Comparison of ENCODE assay signal across 1 cellular context in the genomic region with DNA sequence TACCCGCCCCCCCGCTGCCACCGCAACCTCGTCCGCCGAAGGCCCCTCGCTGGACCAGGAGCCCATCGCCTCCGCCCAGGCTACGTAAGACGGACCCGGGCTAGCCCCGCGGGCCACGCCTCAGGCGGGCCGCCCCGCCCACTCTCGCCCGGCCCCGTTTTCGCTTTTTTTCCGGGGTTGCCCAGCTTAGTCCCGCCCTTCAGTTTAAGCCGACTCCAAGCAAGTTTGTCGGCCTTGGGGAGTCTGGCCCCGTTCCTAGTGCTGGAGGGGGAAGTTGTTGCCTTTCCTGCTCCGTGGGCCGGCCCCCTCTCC.
TF ChIP-seq lines count a peak whose summit lies in the region.

No MANE protein-coding gene starts in this region.

TF ChIP-seq in HepG2, 621 proteins besides CTCF, POLR2A, EP300 and RAD21 (continues in another document):
- TF ChIP-seq ERF (CRISPR knock-in tag; IDR thresholded peaks at IDR 0.05) (0 out of 2 replicates have a peak, but pooled peaks have one; percentile 13), ARID2 (CRISPR knock-in tag; IDR thresholded peaks at IDR 0.05; ENCODE audit: borderline replicate concordance) (no peak), NPAS2 (CRISPR knock-in tag; IDR thresholded peaks at IDR 0.05; ENCODE audit: borderline replicate concordance) (no peak), ZSCAN30 (CRISPR knock-in tag; IDR thresholded peaks at IDR 0.05) (no peak), KMT2A (CRISPR knock-in tag; IDR thresholded peaks at IDR 0.05) (no peak), ZBTB21 (CRISPR knock-in tag; IDR thresholded peaks at IDR 0.05) (no peak), MATR3 (CRISPR knock-in tag; IDR thresholded peaks at IDR 0.05) (no peak), ETV6 (CRISPR knock-in tag; conservative IDR thresholded peaks at IDR 0.05) (no peak), BCL6 (CRISPR knock-in tag; IDR thresholded peaks at IDR 0.05) (no peak), NCOA2 (CRISPR knock-in tag; IDR thresholded peaks at IDR 0.05) (no peak), ATRX (CRISPR knock-in tag; IDR thresholded peaks at IDR 0.05; ENCODE audit: borderline replicate concordance) (no peak), ZBTB42 (CRISPR knock-in tag; IDR thresholded peaks at IDR 0.05) (no peak), ZNF720 (CRISPR knock-in tag; IDR thresholded peaks at IDR 0.05) (no peak), CREM (IDR thresholded peaks at IDR 0.05) (0 out of 2 replicates have a peak, but pooled peaks have one; percentile 19), CREM (CRISPR knock-in tag; IDR thresholded peaks at IDR 0.05) (no peak), PAX8 (CRISPR knock-in tag; IDR thresholded peaks at IDR 0.05; ENCODE audit: borderline replicate concordance) (no peak), RNF2 (conservative IDR thresholded peaks at IDR 0.05; ENCODE audit: low read depth) (no peak), TBP (CRISPR knock-in tag; IDR thresholded peaks at IDR 0.05) (no peak), CBX5 (CRISPR knock-in tag; IDR thresholded peaks at IDR 0.05; ENCODE audit: borderline replicate concordance) (no peak), GABPA (IDR thresholded peaks at IDR 0.05; ENCODE audit: low read depth, low read length) (no peak), GABPA (CRISPR knock-in tag; IDR thresholded peaks at IDR 0.05; ENCODE audit: low read depth) (no peak), ZFYVE20 (CRISPR knock-in tag; IDR thresholded peaks at IDR 0.05; ENCODE audit: borderline replicate concordance, low read depth) (no peak), TCF7L2 (IDR thresholded peaks at IDR 0.05; ENCODE audit: low read depth, low read length) (no peak), ZNF354B (CRISPR knock-in tag; IDR thresholded peaks at IDR 0.05) (no peak), KLF16 (CRISPR knock-in tag; IDR thresholded peaks at IDR 0.05) (no peak), FOXJ3 (CRISPR knock-in tag; IDR thresholded peaks at IDR 0.05; ENCODE audit: borderline replicate concordance) (no peak), SP1 (IDR thresholded peaks at IDR 0.05) (no peak), SP1 (CRISPR knock-in tag; IDR thresholded peaks at IDR 0.05) (peak; percentile 62), GLI4 (CRISPR knock-in tag; IDR thresholded peaks at IDR 0.05; ENCODE audit: borderline replicate concordance) (no peak), ZNF160 (CRISPR knock-in tag; IDR thresholded peaks at IDR 0.05) (0 out of 2 replicates have a peak, but pooled peaks have one; percentile 45), CENPX (CRISPR knock-in tag; IDR thresholded peaks at IDR 0.05) (no peak), TRIM24 (CRISPR knock-in tag; IDR thresholded peaks at IDR 0.05) (no peak), ZNF225 (CRISPR knock-in tag; IDR thresholded peaks at IDR 0.05) (no peak), SMARCE1 (IDR thresholded peaks at IDR 0.05; ENCODE audit: borderline replicate concordance) (no peak), ZNF678 (CRISPR knock-in tag; IDR thresholded peaks at IDR 0.05) (no peak), FOSL1 (CRISPR knock-in tag; IDR thresholded peaks at IDR 0.05; ENCODE audit: borderline replicate concordance) (no peak), ZNF616 (CRISPR knock-in tag; IDR thresholded peaks at IDR 0.05; ENCODE audit: low read depth) (no peak), HNF4G (IDR thresholded peaks at IDR 0.05; ENCODE audit: borderline replicate concordance, low read depth, low read length) (no peak), HNF4G (CRISPR knock-in tag; IDR thresholded peaks at IDR 0.05; ENCODE audit: borderline replicate concordance, low read depth) (no peak), NONO (IDR thresholded peaks at IDR 0.05) (no peak), NONO (CRISPR knock-in tag; conservative IDR thresholded peaks at IDR 0.05) (no peak), ZNF484 (CRISPR knock-in tag; IDR thresholded peaks at IDR 0.05; ENCODE audit: borderline replicate concordance, low read depth) (no peak), MAF1 (CRISPR knock-in tag; IDR thresholded peaks at IDR 0.05; ENCODE audit: borderline replicate concordance) (no peak), ZNF501 (CRISPR knock-in tag; IDR thresholded peaks at IDR 0.05) (peak; percentile 25; the same call in 1 of the 2 replicates), MBD4 (IDR thresholded peaks at IDR 0.05; ENCODE audit: borderline replicate concordance, low read length) (no peak)
- TF ChIP-seq, protein P1, sequence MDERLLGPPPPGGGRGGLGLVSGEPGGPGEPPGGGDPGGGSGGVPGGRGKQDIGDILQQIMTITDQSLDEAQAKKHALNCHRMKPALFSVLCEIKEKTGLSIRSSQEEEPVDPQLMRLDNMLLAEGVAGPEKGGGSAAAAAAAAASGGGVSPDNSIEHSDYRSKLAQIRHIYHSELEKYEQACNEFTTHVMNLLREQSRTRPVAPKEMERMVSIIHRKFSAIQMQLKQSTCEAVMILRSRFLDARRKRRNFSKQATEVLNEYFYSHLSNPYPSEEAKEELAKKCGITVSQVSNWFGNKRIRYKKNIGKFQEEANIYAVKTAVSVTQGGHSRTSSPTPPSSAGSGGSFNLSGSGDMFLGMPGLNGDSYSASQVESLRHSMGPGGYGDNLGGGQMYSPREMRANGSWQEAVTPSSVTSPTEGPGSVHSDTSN (CRISPR knock-in tag; IDR thresholded peaks at IDR 0.05) = no peak
- TF ChIP-seq, protein P2, sequence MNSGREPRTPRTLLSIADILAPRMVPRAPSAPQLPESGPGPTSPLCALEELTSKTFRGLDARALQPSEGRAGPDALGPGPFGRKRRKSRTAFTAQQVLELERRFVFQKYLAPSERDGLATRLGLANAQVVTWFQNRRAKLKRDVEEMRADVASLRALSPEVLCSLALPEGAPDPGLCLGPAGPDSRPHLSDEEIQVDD (CRISPR knock-in tag; IDR thresholded peaks at IDR 0.05; ENCODE audit: borderline replicate concordance) = no peak
- TF ChIP-seq, protein P3, sequence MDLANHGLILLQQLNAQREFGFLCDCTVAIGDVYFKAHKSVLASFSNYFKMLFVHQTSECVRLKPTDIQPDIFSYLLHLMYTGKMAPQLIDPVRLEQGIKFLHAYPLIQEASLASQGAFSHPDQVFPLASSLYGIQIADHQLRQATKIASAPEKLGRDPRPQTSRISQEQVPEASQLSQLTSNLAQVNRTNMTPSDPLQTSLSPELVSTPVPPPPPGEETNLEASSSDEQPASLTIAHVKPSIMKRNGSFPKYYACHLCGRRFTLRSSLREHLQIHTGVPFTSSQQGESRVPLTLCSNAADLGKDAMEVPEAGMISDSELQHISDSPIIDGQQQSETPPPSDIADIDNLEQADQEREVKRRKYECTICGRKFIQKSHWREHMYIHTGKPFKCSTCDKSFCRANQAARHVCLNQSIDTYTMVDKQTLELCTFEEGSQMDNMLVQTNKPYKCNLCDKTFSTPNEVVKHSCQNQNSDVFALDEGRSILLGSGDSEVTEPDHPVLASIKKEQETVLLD (CRISPR knock-in tag; IDR thresholded peaks at IDR 0.05; ENCODE audit: low read depth) = 0 out of 2 replicates have a peak, but pooled peaks have one; percentile 27
- TF ChIP-seq, protein P4, sequence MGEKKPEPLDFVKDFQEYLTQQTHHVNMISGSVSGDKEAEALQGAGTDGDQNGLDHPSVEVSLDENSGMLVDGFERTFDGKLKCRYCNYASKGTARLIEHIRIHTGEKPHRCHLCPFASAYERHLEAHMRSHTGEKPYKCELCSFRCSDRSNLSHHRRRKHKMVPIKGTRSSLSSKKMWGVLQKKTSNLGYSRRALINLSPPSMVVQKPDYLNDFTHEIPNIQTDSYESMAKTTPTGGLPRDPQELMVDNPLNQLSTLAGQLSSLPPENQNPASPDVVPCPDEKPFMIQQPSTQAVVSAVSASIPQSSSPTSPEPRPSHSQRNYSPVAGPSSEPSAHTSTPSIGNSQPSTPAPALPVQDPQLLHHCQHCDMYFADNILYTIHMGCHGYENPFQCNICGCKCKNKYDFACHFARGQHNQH (CRISPR knock-in tag; IDR thresholded peaks at IDR 0.05) = no peak
- TF ChIP-seq, protein P5, sequence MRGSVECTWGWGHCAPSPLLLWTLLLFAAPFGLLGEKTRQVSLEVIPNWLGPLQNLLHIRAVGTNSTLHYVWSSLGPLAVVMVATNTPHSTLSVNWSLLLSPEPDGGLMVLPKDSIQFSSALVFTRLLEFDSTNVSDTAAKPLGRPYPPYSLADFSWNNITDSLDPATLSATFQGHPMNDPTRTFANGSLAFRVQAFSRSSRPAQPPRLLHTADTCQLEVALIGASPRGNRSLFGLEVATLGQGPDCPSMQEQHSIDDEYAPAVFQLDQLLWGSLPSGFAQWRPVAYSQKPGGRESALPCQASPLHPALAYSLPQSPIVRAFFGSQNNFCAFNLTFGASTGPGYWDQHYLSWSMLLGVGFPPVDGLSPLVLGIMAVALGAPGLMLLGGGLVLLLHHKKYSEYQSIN (CRISPR knock-in tag; IDR thresholded peaks at IDR 0.05; ENCODE audit: borderline replicate concordance) = no peak
- TF ChIP-seq, protein P6, sequence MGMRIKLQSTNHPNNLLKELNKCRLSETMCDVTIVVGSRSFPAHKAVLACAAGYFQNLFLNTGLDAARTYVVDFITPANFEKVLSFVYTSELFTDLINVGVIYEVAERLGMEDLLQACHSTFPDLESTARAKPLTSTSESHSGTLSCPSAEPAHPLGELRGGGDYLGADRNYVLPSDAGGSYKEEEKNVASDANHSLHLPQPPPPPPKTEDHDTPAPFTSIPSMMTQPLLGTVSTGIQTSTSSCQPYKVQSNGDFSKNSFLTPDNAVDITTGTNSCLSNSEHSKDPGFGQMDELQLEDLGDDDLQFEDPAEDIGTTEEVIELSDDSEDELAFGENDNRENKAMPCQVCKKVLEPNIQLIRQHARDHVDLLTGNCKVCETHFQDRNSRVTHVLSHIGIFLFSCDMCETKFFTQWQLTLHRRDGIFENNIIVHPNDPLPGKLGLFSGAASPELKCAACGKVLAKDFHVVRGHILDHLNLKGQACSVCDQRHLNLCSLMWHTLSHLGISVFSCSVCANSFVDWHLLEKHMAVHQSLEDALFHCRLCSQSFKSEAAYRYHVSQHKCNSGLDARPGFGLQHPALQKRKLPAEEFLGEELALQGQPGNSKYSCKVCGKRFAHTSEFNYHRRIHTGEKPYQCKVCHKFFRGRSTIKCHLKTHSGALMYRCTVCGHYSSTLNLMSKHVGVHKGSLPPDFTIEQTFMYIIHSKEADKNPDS (CRISPR knock-in tag; IDR thresholded peaks at IDR 0.05) = no peak
- TF ChIP-seq, protein P7, sequence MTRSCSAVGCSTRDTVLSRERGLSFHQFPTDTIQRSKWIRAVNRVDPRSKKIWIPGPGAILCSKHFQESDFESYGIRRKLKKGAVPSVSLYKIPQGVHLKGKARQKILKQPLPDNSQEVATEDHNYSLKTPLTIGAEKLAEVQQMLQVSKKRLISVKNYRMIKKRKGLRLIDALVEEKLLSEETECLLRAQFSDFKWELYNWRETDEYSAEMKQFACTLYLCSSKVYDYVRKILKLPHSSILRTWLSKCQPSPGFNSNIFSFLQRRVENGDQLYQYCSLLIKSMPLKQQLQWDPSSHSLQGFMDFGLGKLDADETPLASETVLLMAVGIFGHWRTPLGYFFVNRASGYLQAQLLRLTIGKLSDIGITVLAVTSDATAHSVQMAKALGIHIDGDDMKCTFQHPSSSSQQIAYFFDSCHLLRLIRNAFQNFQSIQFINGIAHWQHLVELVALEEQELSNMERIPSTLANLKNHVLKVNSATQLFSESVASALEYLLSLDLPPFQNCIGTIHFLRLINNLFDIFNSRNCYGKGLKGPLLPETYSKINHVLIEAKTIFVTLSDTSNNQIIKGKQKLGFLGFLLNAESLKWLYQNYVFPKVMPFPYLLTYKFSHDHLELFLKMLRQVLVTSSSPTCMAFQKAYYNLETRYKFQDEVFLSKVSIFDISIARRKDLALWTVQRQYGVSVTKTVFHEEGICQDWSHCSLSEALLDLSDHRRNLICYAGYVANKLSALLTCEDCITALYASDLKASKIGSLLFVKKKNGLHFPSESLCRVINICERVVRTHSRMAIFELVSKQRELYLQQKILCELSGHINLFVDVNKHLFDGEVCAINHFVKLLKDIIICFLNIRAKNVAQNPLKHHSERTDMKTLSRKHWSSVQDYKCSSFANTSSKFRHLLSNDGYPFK (CRISPR knock-in tag; IDR thresholded peaks at IDR 0.05; ENCODE audit: borderline replicate concordance) = 0 out of 2 replicates have a peak, but pooled peaks have one; percentile 21
- TF ChIP-seq, protein P8, sequence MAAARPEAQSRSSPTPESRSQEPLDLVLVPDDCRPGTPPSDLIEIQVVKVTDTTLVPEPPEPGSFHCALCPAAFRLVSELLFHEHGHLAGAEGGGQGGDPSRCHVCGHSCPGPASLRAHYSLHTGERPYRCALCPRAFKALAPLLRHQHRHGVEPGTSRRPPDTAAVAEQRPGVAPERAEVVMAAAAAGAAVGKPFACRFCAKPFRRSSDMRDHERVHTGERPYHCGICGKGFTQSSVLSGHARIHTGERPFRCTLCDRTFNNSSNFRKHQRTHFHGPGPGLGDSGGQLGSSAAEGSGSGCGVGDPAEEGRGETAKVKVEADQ (CRISPR knock-in tag; IDR thresholded peaks at IDR 0.05; ENCODE audit: borderline replicate concordance) = no peak
- TF ChIP-seq, protein P9, sequence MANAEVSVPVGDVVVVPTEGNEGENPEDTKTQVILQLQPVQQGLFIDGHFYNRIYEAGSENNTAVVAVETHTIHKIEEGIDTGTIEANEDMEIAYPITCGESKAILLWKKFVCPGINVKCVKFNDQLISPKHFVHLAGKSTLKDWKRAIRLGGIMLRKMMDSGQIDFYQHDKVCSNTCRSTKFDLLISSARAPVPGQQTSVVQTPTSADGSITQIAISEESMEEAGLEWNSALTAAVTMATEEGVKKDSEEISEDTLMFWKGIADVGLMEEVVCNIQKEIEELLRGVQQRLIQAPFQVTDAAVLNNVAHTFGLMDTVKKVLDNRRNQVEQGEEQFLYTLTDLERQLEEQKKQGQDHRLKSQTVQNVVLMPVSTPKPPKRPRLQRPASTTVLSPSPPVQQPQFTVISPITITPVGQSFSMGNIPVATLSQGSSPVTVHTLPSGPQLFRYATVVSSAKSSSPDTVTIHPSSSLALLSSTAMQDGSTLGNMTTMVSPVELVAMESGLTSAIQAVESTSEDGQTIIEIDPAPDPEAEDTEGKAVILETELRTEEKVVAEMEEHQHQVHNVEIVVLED (CRISPR knock-in tag; IDR thresholded peaks at IDR 0.05; ENCODE audit: borderline replicate concordance) = peak; percentile 3; the same call in 1 of the 2 replicates
- TF ChIP-seq, protein P10, sequence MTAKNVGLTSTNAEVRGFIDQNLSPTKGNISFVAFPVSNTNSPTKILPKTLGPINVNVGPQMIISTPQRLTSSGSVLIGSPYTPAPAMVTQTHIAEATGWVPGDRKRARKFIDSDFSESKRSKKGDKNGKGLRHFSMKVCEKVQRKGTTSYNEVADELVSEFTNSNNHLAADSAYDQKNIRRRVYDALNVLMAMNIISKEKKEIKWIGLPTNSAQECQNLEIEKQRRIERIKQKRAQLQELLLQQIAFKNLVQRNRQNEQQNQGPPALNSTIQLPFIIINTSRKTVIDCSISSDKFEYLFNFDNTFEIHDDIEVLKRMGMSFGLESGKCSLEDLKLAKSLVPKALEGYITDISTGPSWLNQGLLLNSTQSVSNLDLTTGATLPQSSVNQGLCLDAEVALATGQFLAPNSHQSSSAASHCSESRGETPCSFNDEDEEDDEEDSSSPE (CRISPR knock-in tag; IDR thresholded peaks at IDR 0.05) = no peak
- TF ChIP-seq, protein P11, sequence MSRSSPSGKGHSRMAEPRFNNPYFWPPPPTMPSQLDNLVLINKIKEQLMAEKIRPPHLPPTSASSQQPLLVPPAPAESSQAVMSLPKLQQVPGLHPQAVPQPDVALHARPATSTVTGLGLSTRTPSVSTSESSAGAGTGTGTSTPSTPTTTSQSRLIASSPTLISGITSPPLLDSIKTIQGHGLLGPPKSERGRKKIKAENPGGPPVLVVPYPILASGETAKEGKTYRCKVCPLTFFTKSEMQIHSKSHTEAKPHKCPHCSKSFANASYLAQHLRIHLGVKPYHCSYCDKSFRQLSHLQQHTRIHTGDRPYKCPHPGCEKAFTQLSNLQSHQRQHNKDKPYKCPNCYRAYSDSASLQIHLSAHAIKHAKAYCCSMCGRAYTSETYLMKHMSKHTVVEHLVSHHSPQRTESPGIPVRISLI (CRISPR knock-in tag; IDR thresholded peaks at IDR 0.05; ENCODE audit: borderline replicate concordance) = peak; percentile 64; the same call in 1 of the 2 replicates
